1 cellular context compared by ENCODE assay signal in the genomic region with DNA sequence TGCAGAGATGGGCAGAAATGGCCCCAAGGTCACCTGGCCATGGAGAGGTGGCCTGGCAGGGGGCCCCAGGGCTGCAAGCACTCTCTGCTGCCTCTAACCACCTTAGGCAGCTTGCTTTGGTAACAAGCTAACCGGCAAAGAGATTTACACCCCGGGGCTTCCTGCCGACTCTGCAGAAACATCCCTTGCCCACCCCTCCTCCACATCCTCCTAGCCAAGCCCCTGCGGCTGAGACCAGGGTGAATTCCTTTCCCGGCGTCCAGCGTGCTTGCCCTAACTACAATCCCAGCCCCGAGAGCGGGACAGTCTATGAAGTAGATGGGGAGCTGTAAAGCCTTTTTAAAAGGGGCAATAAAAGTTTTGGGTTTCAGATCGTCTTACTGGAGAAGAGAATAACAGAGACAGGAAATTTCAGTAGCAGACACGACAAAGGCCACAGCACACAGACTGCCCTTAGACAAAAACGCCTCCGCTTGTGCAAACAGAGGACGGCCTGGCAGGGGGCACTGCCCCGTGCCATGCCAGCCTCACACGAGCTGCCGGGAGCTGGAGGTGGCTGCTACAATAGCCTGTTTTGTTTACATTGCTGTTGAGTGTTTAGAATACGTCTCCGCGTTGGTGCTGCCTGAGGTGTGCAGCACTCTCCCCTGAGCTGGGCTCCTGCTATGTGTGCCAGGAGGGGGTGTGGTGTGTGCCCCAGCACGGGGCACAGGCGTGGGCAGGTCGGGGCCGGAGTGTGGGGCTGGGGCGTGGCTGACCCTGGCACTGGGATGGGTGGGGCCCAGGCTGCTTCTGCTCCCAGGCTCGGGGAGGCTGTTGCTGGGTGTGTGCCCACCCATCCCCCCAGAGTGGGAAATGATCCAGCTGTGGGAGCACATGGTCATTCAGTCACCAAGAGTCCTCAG.
TF ChIP-seq lines count a peak whose summit lies in the region.

No MANE protein-coding gene starts in this region.

TF ChIP-seq in HEK293, 187 proteins besides CTCF, POLR2A, EP300 and RAD21 (continued from another document and continues in another):
- TF ChIP-seq ZNF560 (tag by site-specific recombination; IDR thresholded peaks at IDR 0.05; ENCODE audit: borderline replicate concordance) (no peak), ZNF248 (tag by site-specific recombination; IDR thresholded peaks at IDR 0.05) (no peak), ZNF133 (tag by site-specific recombination; IDR thresholded peaks at IDR 0.05) (no peak), ZNF596 (tag by site-specific recombination; IDR thresholded peaks at IDR 0.05) (no peak), OSR2 (tag by site-specific recombination; IDR thresholded peaks at IDR 0.05) (peak; percentile 91), MYNN (tag by site-specific recombination; IDR thresholded peaks at IDR 0.05; ENCODE audit: borderline replicate concordance) (no peak), REPIN1 (tag by site-specific recombination; IDR thresholded peaks at IDR 0.05; ENCODE audit: low read depth) (no peak), SALL2 (tag by site-specific recombination; IDR thresholded peaks at IDR 0.05; ENCODE audit: borderline replicate concordance) (no peak), ZNF37A (tag by site-specific recombination; IDR thresholded peaks at IDR 0.05) (no peak), ZNF747 (tag by site-specific recombination; IDR thresholded peaks at IDR 0.05) (no peak), ZNF623 (tag by site-specific recombination; IDR thresholded peaks at IDR 0.05) (no peak), ZNF112 (tag by site-specific recombination; IDR thresholded peaks at IDR 0.05) (no peak), ZNF548 (tag by site-specific recombination; IDR thresholded peaks at IDR 0.05) (no peak), ZFP37 (tag by site-specific recombination; IDR thresholded peaks at IDR 0.05) (no peak), KLF1 (tag by site-specific recombination; IDR thresholded peaks at IDR 0.05) (peak; percentile 97), HOXD13 (CRISPR knock-in tag; IDR thresholded peaks at IDR 0.05; ENCODE audit: borderline replicate concordance) (no peak), ZBTB20 (tag by site-specific recombination; IDR thresholded peaks at IDR 0.05) (peak; percentile 53; the same call in 1 of the 2 replicates), ZNF830 (tag by site-specific recombination; IDR thresholded peaks at IDR 0.05; ENCODE audit: low read depth) (no peak), ZNF239 (tag by site-specific recombination; IDR thresholded peaks at IDR 0.05) (no peak), EGR2 (tag by site-specific recombination; IDR thresholded peaks at IDR 0.05; ENCODE audit: low read depth) (peak; percentile 69), TRIM28 (IDR thresholded peaks at IDR 0.05; ENCODE audit: borderline replicate concordance, low read length) (peak; percentile 82), WT1 (tag by site-specific recombination; IDR thresholded peaks at IDR 0.05) (no peak), ZNF311 (tag by site-specific recombination; IDR thresholded peaks at IDR 0.05; ENCODE audit: borderline replicate concordance) (no peak), ZNF610 (tag by site-specific recombination; IDR thresholded peaks at IDR 0.05; ENCODE audit: borderline replicate concordance) (no peak), ZNF48 (tag by site-specific recombination; IDR thresholded peaks at IDR 0.05) (no peak), ZNF664 (tag by site-specific recombination; IDR thresholded peaks at IDR 0.05) (no peak), ZNF530 (tag by site-specific recombination; IDR thresholded peaks at IDR 0.05; ENCODE audit: low read depth) (no peak), ZNF350 (tag by site-specific recombination; IDR thresholded peaks at IDR 0.05) (no peak), ZBTB8A (tag by site-specific recombination; IDR thresholded peaks at IDR 0.05) (peak; percentile 15; the same call in 1 of the 2 replicates), ZNF624 (tag by site-specific recombination; IDR thresholded peaks at IDR 0.05) (no peak), ZNF558 (tag by site-specific recombination; IDR thresholded peaks at IDR 0.05) (no peak), ZNF433 (tag by site-specific recombination; IDR thresholded peaks at IDR 0.05; ENCODE audit: low read depth) (no peak), ZNF571 (tag by site-specific recombination; IDR thresholded peaks at IDR 0.05) (no peak), ZNF140 (tag by site-specific recombination; IDR thresholded peaks at IDR 0.05) (no peak), KLF7 (tag by site-specific recombination; IDR thresholded peaks at IDR 0.05; ENCODE audit: borderline replicate concordance) (no peak), ZNF423 (tag by site-specific recombination; IDR thresholded peaks at IDR 0.05) (peak; percentile 8; the same call in 1 of the 2 replicates)
- TF ChIP-seq, protein P1, sequence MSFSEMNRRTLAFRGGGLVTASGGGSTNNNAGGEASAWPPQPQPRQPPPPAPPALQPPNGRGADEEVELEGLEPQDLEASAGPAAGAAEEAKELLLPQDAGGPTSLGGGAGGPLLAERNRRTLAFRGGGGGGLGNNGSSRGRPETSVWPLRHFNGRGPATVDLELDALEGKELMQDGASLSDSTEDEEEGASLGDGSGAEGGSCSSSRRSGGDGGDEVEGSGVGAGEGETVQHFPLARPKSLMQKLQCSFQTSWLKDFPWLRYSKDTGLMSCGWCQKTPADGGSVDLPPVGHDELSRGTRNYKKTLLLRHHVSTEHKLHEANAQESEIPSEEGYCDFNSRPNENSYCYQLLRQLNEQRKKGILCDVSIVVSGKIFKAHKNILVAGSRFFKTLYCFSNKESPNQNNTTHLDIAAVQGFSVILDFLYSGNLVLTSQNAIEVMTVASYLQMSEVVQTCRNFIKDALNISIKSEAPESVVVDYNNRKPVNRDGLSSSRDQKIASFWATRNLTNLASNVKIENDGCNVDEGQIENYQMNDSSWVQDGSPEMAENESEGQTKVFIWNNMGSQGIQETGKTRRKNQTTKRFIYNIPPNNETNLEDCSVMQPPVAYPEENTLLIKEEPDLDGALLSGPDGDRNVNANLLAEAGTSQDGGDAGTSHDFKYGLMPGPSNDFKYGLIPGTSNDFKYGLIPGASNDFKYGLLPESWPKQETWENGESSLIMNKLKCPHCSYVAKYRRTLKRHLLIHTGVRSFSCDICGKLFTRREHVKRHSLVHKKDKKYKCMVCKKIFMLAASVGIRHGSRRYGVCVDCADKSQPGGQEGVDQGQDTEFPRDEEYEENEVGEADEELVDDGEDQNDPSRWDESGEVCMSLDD (tag by site-specific recombination; IDR thresholded peaks at IDR 0.05), result no peak
- TF ChIP-seq, protein P2, sequence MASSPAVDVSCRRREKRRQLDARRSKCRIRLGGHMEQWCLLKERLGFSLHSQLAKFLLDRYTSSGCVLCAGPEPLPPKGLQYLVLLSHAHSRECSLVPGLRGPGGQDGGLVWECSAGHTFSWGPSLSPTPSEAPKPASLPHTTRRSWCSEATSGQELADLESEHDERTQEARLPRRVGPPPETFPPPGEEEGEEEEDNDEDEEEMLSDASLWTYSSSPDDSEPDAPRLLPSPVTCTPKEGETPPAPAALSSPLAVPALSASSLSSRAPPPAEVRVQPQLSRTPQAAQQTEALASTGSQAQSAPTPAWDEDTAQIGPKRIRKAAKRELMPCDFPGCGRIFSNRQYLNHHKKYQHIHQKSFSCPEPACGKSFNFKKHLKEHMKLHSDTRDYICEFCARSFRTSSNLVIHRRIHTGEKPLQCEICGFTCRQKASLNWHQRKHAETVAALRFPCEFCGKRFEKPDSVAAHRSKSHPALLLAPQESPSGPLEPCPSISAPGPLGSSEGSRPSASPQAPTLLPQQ (tag by site-specific recombination; IDR thresholded peaks at IDR 0.05), result peak; percentile 81
- TF ChIP-seq, protein P3, sequence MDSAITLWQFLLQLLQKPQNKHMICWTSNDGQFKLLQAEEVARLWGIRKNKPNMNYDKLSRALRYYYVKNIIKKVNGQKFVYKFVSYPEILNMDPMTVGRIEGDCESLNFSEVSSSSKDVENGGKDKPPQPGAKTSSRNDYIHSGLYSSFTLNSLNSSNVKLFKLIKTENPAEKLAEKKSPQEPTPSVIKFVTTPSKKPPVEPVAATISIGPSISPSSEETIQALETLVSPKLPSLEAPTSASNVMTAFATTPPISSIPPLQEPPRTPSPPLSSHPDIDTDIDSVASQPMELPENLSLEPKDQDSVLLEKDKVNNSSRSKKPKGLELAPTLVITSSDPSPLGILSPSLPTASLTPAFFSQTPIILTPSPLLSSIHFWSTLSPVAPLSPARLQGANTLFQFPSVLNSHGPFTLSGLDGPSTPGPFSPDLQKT (IDR thresholded peaks at IDR 0.05; ENCODE audit: borderline replicate concordance, low read depth, low read length), result no peak
- TF ChIP-seq, protein P4, sequence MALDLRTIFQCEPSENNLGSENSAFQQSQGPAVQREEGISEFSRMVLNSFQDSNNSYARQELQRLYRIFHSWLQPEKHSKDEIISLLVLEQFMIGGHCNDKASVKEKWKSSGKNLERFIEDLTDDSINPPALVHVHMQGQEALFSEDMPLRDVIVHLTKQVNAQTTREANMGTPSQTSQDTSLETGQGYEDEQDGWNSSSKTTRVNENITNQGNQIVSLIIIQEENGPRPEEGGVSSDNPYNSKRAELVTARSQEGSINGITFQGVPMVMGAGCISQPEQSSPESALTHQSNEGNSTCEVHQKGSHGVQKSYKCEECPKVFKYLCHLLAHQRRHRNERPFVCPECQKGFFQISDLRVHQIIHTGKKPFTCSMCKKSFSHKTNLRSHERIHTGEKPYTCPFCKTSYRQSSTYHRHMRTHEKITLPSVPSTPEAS (tag by site-specific recombination; IDR thresholded peaks at IDR 0.05), result no peak
- TF ChIP-seq, protein P5, sequence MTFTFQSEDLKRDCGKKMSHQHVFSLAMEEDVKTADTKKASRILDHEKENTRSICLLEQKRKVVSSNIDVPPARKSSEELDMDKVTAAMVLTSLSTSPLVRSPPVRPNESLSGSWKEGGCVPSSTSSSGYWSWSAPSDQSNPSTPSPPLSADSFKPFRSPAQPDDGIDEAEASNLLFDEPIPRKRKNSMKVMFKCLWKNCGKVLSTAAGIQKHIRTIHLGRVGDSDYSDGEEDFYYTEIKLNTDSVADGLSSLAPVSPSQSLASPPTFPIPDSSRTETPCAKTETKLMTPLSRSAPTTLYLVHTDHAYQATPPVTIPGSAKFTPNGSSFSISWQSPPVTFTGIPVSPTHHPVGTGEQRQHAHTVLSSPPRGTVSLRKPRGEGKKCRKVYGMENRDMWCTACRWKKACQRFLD (tag by site-specific recombination; IDR thresholded peaks at IDR 0.05), result no peak
- TF ChIP-seq, protein P6, sequence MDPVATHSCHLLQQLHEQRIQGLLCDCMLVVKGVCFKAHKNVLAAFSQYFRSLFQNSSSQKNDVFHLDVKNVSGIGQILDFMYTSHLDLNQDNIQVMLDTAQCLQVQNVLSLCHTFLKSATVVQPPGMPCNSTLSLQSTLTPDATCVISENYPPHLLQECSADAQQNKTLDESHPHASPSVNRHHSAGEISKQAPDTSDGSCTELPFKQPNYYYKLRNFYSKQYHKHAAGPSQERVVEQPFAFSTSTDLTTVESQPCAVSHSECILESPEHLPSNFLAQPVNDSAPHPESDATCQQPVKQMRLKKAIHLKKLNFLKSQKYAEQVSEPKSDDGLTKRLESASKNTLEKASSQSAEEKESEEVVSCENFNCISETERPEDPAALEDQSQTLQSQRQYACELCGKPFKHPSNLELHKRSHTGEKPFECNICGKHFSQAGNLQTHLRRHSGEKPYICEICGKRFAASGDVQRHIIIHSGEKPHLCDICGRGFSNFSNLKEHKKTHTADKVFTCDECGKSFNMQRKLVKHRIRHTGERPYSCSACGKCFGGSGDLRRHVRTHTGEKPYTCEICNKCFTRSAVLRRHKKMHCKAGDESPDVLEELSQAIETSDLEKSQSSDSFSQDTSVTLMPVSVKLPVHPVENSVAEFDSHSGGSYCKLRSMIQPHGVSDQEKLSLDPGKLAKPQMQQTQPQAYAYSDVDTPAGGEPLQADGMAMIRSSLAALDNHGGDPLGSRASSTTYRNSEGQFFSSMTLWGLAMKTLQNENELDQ (tag by site-specific recombination; IDR thresholded peaks at IDR 0.05; ENCODE audit: low read depth), result no peak
- TF ChIP-seq, protein P7, sequence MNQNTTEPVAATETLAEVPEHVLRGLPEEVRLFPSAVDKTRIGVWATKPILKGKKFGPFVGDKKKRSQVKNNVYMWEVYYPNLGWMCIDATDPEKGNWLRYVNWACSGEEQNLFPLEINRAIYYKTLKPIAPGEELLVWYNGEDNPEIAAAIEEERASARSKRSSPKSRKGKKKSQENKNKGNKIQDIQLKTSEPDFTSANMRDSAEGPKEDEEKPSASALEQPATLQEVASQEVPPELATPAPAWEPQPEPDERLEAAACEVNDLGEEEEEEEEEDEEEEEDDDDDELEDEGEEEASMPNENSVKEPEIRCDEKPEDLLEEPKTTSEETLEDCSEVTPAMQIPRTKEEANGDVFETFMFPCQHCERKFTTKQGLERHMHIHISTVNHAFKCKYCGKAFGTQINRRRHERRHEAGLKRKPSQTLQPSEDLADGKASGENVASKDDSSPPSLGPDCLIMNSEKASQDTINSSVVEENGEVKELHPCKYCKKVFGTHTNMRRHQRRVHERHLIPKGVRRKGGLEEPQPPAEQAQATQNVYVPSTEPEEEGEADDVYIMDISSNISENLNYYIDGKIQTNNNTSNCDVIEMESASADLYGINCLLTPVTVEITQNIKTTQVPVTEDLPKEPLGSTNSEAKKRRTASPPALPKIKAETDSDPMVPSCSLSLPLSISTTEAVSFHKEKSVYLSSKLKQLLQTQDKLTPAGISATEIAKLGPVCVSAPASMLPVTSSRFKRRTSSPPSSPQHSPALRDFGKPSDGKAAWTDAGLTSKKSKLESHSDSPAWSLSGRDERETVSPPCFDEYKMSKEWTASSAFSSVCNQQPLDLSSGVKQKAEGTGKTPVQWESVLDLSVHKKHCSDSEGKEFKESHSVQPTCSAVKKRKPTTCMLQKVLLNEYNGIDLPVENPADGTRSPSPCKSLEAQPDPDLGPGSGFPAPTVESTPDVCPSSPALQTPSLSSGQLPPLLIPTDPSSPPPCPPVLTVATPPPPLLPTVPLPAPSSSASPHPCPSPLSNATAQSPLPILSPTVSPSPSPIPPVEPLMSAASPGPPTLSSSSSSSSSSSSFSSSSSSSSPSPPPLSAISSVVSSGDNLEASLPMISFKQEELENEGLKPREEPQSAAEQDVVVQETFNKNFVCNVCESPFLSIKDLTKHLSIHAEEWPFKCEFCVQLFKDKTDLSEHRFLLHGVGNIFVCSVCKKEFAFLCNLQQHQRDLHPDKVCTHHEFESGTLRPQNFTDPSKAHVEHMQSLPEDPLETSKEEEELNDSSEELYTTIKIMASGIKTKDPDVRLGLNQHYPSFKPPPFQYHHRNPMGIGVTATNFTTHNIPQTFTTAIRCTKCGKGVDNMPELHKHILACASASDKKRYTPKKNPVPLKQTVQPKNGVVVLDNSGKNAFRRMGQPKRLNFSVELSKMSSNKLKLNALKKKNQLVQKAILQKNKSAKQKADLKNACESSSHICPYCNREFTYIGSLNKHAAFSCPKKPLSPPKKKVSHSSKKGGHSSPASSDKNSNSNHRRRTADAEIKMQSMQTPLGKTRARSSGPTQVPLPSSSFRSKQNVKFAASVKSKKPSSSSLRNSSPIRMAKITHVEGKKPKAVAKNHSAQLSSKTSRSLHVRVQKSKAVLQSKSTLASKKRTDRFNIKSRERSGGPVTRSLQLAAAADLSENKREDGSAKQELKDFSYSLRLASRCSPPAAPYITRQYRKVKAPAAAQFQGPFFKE (tag by site-specific recombination; IDR thresholded peaks at IDR 0.05; ENCODE audit: borderline replicate concordance), result no peak
- TF ChIP-seq, protein P8, sequence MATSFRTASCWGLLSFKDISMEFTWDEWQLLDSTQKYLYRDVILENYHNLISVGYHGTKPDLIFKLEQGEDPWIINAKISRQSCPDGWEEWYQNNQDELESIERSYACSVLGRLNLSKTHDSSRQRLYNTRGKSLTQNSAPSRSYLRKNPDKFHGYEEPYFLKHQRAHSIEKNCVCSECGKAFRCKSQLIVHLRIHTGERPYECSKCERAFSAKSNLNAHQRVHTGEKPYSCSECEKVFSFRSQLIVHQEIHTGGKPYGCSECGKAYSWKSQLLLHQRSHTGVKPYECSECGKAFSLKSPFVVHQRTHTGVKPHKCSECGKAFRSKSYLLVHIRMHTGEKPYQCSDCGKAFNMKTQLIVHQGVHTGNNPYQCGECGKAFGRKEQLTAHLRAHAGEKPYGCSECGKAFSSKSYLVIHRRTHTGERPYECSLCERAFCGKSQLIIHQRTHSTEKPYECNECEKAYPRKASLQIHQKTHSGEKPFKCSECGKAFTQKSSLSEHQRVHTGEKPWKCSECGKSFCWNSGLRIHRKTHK (tag by site-specific recombination; IDR thresholded peaks at IDR 0.05), result no peak
